Comparison of ENCODE assay signal across 1 cellular context in genomic region chr10:21173433-21173963, GRCh38.
TF ChIP-seq lines count a peak whose summit lies in the region.

No MANE protein-coding gene starts in this region.

TF ChIP-seq in K562, 482 proteins besides CTCF, POLR2A, EP300 and RAD21 (continued from another document):
- peak; percentile 32; the same call in 1 of the 2 replicates for TF ChIP-seq MGA (IDR thresholded peaks at IDR 0.05)
- no peak for TF ChIP-seq PTBP1 (IDR thresholded peaks at IDR 0.05; ENCODE audit: low read depth, low read length)
- TF ChIP-seq SMARCB1 (IDR thresholded peaks at IDR 0.05; ENCODE audit: insufficient read length, low read depth): no peak
- TF ChIP-seq, protein P1, sequence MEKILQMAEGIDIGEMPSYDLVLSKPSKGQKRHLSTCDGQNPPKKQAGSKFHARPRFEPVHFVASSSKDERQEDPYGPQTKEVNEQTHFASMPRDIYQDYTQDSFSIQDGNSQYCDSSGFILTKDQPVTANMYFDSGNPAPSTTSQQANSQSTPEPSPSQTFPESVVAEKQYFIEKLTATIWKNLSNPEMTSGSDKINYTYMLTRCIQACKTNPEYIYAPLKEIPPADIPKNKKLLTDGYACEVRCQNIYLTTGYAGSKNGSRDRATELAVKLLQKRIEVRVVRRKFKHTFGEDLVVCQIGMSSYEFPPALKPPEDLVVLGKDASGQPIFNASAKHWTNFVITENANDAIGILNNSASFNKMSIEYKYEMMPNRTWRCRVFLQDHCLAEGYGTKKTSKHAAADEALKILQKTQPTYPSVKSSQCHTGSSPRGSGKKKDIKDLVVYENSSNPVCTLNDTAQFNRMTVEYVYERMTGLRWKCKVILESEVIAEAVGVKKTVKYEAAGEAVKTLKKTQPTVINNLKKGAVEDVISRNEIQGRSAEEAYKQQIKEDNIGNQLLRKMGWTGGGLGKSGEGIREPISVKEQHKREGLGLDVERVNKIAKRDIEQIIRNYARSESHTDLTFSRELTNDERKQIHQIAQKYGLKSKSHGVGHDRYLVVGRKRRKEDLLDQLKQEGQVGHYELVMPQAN (IDR thresholded peaks at IDR 0.05; ENCODE audit: borderline replicate concordance): 0 out of 2 replicates have a peak, but pooled peaks have one; percentile 37
- no peak for TF ChIP-seq SNIP1 (IDR thresholded peaks at IDR 0.05; ENCODE audit: low read depth)
- no peak for TF ChIP-seq HDAC6 (IDR thresholded peaks at IDR 0.05; ENCODE audit: low read depth, low read length)
- 0 out of 2 replicates have a peak, but pooled peaks have one; percentile 7 for TF ChIP-seq CTBP1 (IDR thresholded peaks at IDR 0.05; ENCODE audit: borderline replicate concordance)
- TF ChIP-seq SP2 (IDR thresholded peaks at IDR 0.05; ENCODE audit: extremely low read depth, low read depth, low read length, poor library complexity, severe bottlenecking): no peak
- peak; percentile 8 for TF ChIP-seq PCBP1 (IDR thresholded peaks at IDR 0.05; ENCODE audit: low read depth, low read length, poor library complexity, severe bottlenecking)
- TF ChIP-seq FOXJ3 (CRISPR knock-in tag; IDR thresholded peaks at IDR 0.05): no peak
- TF ChIP-seq HMGN3 (IDR thresholded peaks at IDR 0.05; ENCODE audit: borderline replicate concordance, extremely low read depth, insufficient read length, low read depth, low read length): no peak
- TF ChIP-seq, protein P2, sequence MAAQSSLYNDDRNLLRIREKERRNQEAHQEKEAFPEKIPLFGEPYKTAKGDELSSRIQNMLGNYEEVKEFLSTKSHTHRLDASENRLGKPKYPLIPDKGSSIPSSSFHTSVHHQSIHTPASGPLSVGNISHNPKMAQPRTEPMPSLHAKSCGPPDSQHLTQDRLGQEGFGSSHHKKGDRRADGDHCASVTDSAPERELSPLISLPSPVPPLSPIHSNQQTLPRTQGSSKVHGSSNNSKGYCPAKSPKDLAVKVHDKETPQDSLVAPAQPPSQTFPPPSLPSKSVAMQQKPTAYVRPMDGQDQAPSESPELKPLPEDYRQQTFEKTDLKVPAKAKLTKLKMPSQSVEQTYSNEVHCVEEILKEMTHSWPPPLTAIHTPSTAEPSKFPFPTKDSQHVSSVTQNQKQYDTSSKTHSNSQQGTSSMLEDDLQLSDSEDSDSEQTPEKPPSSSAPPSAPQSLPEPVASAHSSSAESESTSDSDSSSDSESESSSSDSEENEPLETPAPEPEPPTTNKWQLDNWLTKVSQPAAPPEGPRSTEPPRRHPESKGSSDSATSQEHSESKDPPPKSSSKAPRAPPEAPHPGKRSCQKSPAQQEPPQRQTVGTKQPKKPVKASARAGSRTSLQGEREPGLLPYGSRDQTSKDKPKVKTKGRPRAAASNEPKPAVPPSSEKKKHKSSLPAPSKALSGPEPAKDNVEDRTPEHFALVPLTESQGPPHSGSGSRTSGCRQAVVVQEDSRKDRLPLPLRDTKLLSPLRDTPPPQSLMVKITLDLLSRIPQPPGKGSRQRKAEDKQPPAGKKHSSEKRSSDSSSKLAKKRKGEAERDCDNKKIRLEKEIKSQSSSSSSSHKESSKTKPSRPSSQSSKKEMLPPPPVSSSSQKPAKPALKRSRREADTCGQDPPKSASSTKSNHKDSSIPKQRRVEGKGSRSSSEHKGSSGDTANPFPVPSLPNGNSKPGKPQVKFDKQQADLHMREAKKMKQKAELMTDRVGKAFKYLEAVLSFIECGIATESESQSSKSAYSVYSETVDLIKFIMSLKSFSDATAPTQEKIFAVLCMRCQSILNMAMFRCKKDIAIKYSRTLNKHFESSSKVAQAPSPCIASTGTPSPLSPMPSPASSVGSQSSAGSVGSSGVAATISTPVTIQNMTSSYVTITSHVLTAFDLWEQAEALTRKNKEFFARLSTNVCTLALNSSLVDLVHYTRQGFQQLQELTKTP (IDR thresholded peaks at IDR 0.05; ENCODE audit: low read depth in 1 of 2, partially characterized antibody in 2 of 2): no peak
- TF ChIP-seq TGIF2 (CRISPR knock-in tag; IDR thresholded peaks at IDR 0.05): no peak
- TF ChIP-seq TFAP4 (CRISPR knock-in tag; IDR thresholded peaks at IDR 0.05; ENCODE audit: borderline replicate concordance): no peak
- no peak for TF ChIP-seq SLC30A9 (CRISPR knock-in tag; IDR thresholded peaks at IDR 0.05)
